ENCODE assay signal across 12 cellular contexts in genomic region chr1:182622795-182623528, GRCh38. TPM values are rescaled to one million over a fixed set of nuclear protein-coding genes. Genes with fewer than 3 reads are reported as not detected.
DNase-seq lines count a peak whose midpoint lies in the region; ATAC-seq, FAIRE-seq and TF ChIP-seq lines count a peak whose summit lies in the region.
"Had no signal": no experiment of that assay in that cellular context is flagged by ENCODE, and none has a peak within 500 bp of the region (broad histone marks: within the 10 kb centered on the region; RNA-seq: fewer than 3 reads in every experiment).

No MANE protein-coding gene starts in this region.

- no peak for TF ChIP-seq CTCF in fibroblast of pulmonary artery (IDR thresholded peaks at IDR 0.05; ENCODE audit: low read length, missing control alignments)
- TF ChIP-seq CTCF in GM10248 (IDR thresholded peaks at IDR 0.05; ENCODE audit: control extremely low read depth, extremely low read depth, low read depth, missing control alignments) = no peak

- peak; percentile 28 for ATAC-seq in GM19468 (IDR thresholded peaks at IDR 0.05; ENCODE audit: extremely low read depth, unreplicated experiment)
- ATAC-seq in HG03196 (IDR thresholded peaks at IDR 0.05; ENCODE audit: unreplicated experiment) = peak; percentile 60
- ATAC-seq: HepG2 had no signal

- CTCF ChIA-PET in GM10248 (lab: Yijun Ruan, JAX) = interaction anchor here (1.1 to 4.1 kb wide), 7 partner anchors 9 to 164 kb away, joined by 3 to 25 read pairs (median 5); no protein-coding TSS in a partner anchor

- FAIRE-seq in GM12891 (lab: Jason Lieb, UNC) = peak; percentile 93
- FAIRE-seq: HepG2 had no signal

- POLR2A ChIA-PET in GM10248 (lab: Yijun Ruan, JAX) = interaction anchor here (1.7 kb wide), 1 partner anchor 20 kb away, joined by 4 read pairs; no protein-coding TSS in a partner anchor

- TF ChIP-seq POLR2A in GM12891 (IDR thresholded peaks at IDR 0.05; ENCODE audit: low read depth, low read length) = no peak

- DNase-seq in GM12891 (ENCODE audit: insufficient read length, low spot score) (no peak), fibroblast of pulmonary artery (ENCODE audit: low read depth) (peak; percentile 62), NCI-H748 treated with DMSO at 0.1 percent for 48 hours (lab: John Stamatoyannopoulos, UW) (no peak), NCI-H1694 (lab: John Stamatoyannopoulos, UW) (no peak), GM10248 (ENCODE audit: extremely low spot score) (no peak)
- DNase-seq in activated CD8-positive, alpha-beta memory T cell treated with anti-CD3 and anti-CD28 coated beads, Interleukin-2, amount 50 U/mL, for 48 hours = no peak
- DNase-seq: Caco-2, NCI-H69, T1000 had no signal

- no peak overlapping the region for H3K4me3 ChIP-seq in fibroblast of pulmonary artery (replicated peaks; ENCODE audit: low read depth, low read length)

TF ChIP-seq in GM12891, 5 proteins besides CTCF, POLR2A, EP300 and RAD21:
- TF ChIP-seq PAX5 (IDR thresholded peaks at IDR 0.05; ENCODE audit: insufficient read depth, low read length, severe bottlenecking) (peak; percentile 92), TAF1 (IDR thresholded peaks at IDR 0.05; ENCODE audit: low read depth, low read length) (no peak), SPI1 (IDR thresholded peaks at IDR 0.05; ENCODE audit: low read depth, low read length) (peak; percentile 32; the same call in 1 of the 2 replicates), POU2F2 (IDR thresholded peaks at IDR 0.05; ENCODE audit: low read depth, low read length) (peak; percentile 46; the same call in 1 of the 2 replicates), POLR2AphosphoS5 (IDR thresholded peaks at IDR 0.05; ENCODE audit: low read depth, low read length) (no peak; the same call in 1 of the 2 replicates)

RNA-seq across cellular contexts. Expression of gene RGS16, which starts 18.8 kb away (rescaled TPM):
- polyA plus RNA-seq in GM12891 (2012; ENCODE audit: low read depth, missing spikeins) = 40.3 TPM
- polyA plus RNA-seq: HepG2 had no signal

RNA-seq across cellular contexts. Expression of gene RNASEL, which starts 33.9 kb away (rescaled TPM):
- 2.8 TPM for polyA plus RNA-seq in GM12891 (2012; ENCODE audit: low read depth, missing spikeins)
